In genomic region chr12:72017054-72017651, GRCh38 we compare ENCODE assay signal across 8 cellular contexts.
A peak's percentile ranks its signal among the peaks of the same experiment; 100 is the strongest.
DNase-seq lines count a peak whose midpoint lies in the region; ATAC-seq and TF ChIP-seq lines count a peak whose summit lies in the region.

No MANE protein-coding gene starts in this region.

- no peaks in the 10 kb centered on the region for H3K4me1 Mint-ChIP-seq in activated CD8-positive, alpha-beta T cell treated with anti-CD3 and anti-CD28 coated beads for 36 hours (ENCODE audit: low read depth)
- H3K4me1 Mint-ChIP-seq in effector memory CD8-positive, alpha-beta T cell (ENCODE audit: low read depth in 2 of 2): no peaks in the 10 kb centered on the region
- no peaks in the 10 kb centered on the region for H3K4me1 Mint-ChIP-seq in mesothelial cell of epicardium

- peaks cover 7% of the 10 kb centered on the region for H3K27me3 Mint-ChIP-seq in activated CD8-positive, alpha-beta T cell treated with anti-CD3 and anti-CD28 coated beads for 36 hours
- peaks cover 18 to 35% of the 10 kb centered on the region in 2 donors for H3K27me3 Mint-ChIP-seq in effector memory CD8-positive, alpha-beta T cell
- peaks cover 26% of the 10 kb centered on the region for H3K27me3 Mint-ChIP-seq in mesothelial cell of epicardium (ENCODE audit: low read depth)

- no peak overlapping the region for H3K4me3 Mint-ChIP-seq in activated CD8-positive, alpha-beta T cell treated with anti-CD3 and anti-CD28 coated beads for 36 hours
- H3K4me3 Mint-ChIP-seq in effector memory CD8-positive, alpha-beta T cell: no peak overlapping the region
- H3K4me3 Mint-ChIP-seq in mesothelial cell of epicardium: no peak overlapping the region

- no peak overlapping the region for H3K27ac Mint-ChIP-seq in activated CD8-positive, alpha-beta T cell treated with anti-CD3 and anti-CD28 coated beads for 36 hours
- H3K27ac Mint-ChIP-seq in effector memory CD8-positive, alpha-beta T cell: no peak overlapping the region
- H3K27ac Mint-ChIP-seq in mesothelial cell of epicardium: no peak overlapping the region

- POLR2A ChIA-PET in activated CD8-positive, alpha-beta T cell treated with anti-CD3 and anti-CD28 coated beads for 36 hours (lab: Charles Lee): no interaction called here

- H3K36me3 Mint-ChIP-seq in activated CD8-positive, alpha-beta T cell treated with anti-CD3 and anti-CD28 coated beads for 36 hours (ENCODE audit: low read depth): no peaks in the 10 kb centered on the region
- no peaks in the 10 kb centered on the region for H3K36me3 Mint-ChIP-seq in effector memory CD8-positive, alpha-beta T cell (ENCODE audit: insufficient read depth)
- no peaks in the 10 kb centered on the region for H3K36me3 Mint-ChIP-seq in mesothelial cell of epicardium

- intact Hi-C loops in activated CD8-positive, alpha-beta T cell treated with anti-CD3 and anti-CD28 coated beads for 36 hours (cut with micrococcal nuclease): loop anchor here (5.0 kb wide), 1 partner anchor 255 kb away; the partner anchor contains the start of gene TRHDE

- peak; percentile 100 for ATAC-seq in GM21390 (IDR thresholded peaks at IDR 0.05; ENCODE audit: unreplicated experiment)
- peak; percentile 91 for ATAC-seq in activated CD8-positive, alpha-beta T cell treated with anti-CD3 and anti-CD28 coated beads for 36 hours
- ATAC-seq in effector memory CD8-positive, alpha-beta T cell (replicated peaks): peak; percentile 79

- TF ChIP-seq CTCF in activated CD8-positive, alpha-beta T cell treated with anti-CD3 and anti-CD28 coated beads for 36 hours (IDR thresholded peaks at IDR 0.05): peak; percentile 71
- peak; percentile 82 for TF ChIP-seq CTCF in mesothelial cell of epicardium (IDR thresholded peaks at IDR 0.05; ENCODE audit: unreplicated experiment)

- DNase-seq in DMS 273 treated with DMSO at 0.1 percent for 48 hours (lab: John Stamatoyannopoulos, UW) (peak; percentile 37), HPDE6-E6E7 (ENCODE audit: extremely low spot score) (peak; percentile 53), NCI-H82 treated with DMSO at 0.1 percent for 48 hours (lab: John Stamatoyannopoulos, UW; ENCODE audit: unreplicated experiment) (peak; percentile 76), mesothelial cell of epicardium (ENCODE audit: low spot score in 2 of 2, unreplicated experiment in 2 of 2) (peak; percentile 26 to 77)
- peak; percentile 73 for DNase-seq in activated CD8-positive, alpha-beta T cell treated with anti-CD3 and anti-CD28 coated beads for 36 hours
- peak; percentile 27 to 46 (median 41) for DNase-seq in effector memory CD8-positive, alpha-beta T cell
- peak; percentile 18 for DNase-seq in stimulated activated CD8-positive, alpha-beta memory T cell treated with anti-CD3 and anti-CD28 coated beads, Interleukin-7, amount 100 ng/mL, for 24 hours (ENCODE audit: low read depth)

- H3K9me3 Mint-ChIP-seq in activated CD8-positive, alpha-beta T cell treated with anti-CD3 and anti-CD28 coated beads for 36 hours: no peaks in the 10 kb centered on the region
- H3K9me3 Mint-ChIP-seq in effector memory CD8-positive, alpha-beta T cell: no peaks in the 10 kb centered on the region
- no peaks in the 10 kb centered on the region for H3K9me3 Mint-ChIP-seq in mesothelial cell of epicardium

- CTCF ChIA-PET in activated CD8-positive, alpha-beta T cell treated with anti-CD3 and anti-CD28 coated beads for 36 hours (lab: Charles Lee): interaction anchor here (0.6 to 1.9 kb wide), 18 partner anchors 9 to 1396 kb away, joined by 3 to 9 read pairs (median 4); no protein-coding TSS in a partner anchor

Comparison
In these comparisons a context has a peak if more than half of its experiments do, and no peak if none do; other contexts are left out.
1. Peak in every context shown above with its lines: DNase-seq and ATAC-seq.
2. DNase-seq: peak in every context shown above with its lines; median percentile 76 in NCI-H82 treated with DMSO at 0.1 percent for 48 hours; 73 in activated CD8-positive, alpha-beta T cell treated with anti-CD3 and anti-CD28 coated beads for 36 hours; 53 in HPDE6-E6E7; 52 in mesothelial cell of epicardium; 41 in effector memory CD8-positive, alpha-beta T cell; 37 in DMS 273 treated with DMSO at 0.1 percent for 48 hours; 18 in stimulated activated CD8-positive, alpha-beta memory T cell treated with anti-CD3 and anti-CD28 coated beads, Interleukin-7, amount 100 ng/mL, for 24 hours.